ENCODE assay signal across 1 cellular context in the genomic region with DNA sequence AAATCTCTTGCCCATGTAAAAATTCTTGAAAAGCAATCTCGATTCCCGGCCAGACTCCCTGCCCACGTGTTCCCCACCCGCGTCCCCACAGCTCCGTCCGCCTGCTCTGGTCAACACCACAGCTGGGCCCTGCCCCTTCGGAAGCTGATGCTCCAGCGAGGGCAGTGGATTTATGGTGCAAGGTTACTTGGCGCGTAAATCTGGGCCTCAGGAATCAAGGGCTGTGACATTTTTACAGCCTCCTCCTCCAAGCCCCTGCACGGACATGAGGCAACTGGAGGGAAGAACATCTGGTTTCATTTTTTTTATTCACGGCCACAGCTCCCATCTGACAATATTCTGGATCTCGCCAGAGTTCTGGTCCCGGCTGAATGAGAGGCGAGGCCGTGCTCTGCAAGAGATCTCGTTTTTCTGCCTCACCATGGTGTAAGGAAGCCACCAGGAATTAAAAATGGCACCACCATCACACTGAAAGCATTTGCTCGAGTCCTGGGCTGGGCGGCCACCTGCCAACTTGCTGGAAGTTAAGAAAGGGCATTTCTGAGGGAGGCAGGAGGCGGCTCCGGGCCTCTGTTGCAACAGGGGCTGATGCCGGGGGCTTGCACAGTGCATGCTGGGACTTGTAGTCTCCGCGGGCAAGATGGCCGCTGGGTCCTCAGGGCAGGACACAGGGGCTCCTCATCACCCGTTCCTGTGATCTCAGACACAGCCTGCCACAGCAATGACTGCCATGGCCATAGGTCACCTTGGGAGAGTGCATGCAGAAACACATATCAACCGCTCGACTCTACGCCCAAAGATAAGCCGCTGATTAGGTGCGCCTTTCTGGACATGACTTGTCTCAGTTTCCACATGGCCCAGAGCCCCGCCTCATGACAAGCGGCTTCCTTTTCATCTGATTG.
TF ChIP-seq lines count a peak whose summit lies in the region.

No MANE protein-coding gene starts in this region.

TF ChIP-seq in K562, 482 proteins besides CTCF, POLR2A, EP300 and RAD21 (continued from another document and continues in another):
- TF ChIP-seq, protein P1, sequence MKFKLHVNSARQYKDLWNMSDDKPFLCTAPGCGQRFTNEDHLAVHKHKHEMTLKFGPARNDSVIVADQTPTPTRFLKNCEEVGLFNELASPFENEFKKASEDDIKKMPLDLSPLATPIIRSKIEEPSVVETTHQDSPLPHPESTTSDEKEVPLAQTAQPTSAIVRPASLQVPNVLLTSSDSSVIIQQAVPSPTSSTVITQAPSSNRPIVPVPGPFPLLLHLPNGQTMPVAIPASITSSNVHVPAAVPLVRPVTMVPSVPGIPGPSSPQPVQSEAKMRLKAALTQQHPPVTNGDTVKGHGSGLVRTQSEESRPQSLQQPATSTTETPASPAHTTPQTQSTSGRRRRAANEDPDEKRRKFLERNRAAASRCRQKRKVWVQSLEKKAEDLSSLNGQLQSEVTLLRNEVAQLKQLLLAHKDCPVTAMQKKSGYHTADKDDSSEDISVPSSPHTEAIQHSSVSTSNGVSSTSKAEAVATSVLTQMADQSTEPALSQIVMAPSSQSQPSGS (CRISPR knock-in tag; IDR thresholded peaks at IDR 0.05) = no peak
- TF ChIP-seq HMGXB4 (CRISPR knock-in tag; IDR thresholded peaks at IDR 0.05) (no peak), ZBTB9 (CRISPR knock-in tag; IDR thresholded peaks at IDR 0.05) (no peak), MTA1 (IDR thresholded peaks at IDR 0.05; ENCODE audit: borderline replicate concordance) (no peak), CXXC5 (CRISPR knock-in tag; IDR thresholded peaks at IDR 0.05) (peak; percentile 47; the same call in 1 of the 2 replicates), BRCA1 (IDR thresholded peaks at IDR 0.05) (no peak), BRCA1 (CRISPR knock-in tag; IDR thresholded peaks at IDR 0.05) (no peak), MEF2D (tag; conservative IDR thresholded peaks at IDR 0.05; ENCODE audit: low read depth) (no peak), MYC (IDR thresholded peaks at IDR 0.05; ENCODE audit: low read depth, low read length) (peak; percentile 81), MYC (CRISPR knock-in tag; IDR thresholded peaks at IDR 0.05; ENCODE audit: borderline replicate concordance, low read depth) (no peak), KLF10 (CRISPR knock-in tag; IDR thresholded peaks at IDR 0.05) (no peak), DNMT1 (IDR thresholded peaks at IDR 0.05) (no peak), SRSF1 (IDR thresholded peaks at IDR 0.05; ENCODE audit: low read depth, low read length) (no peak), RFX1 (IDR thresholded peaks at IDR 0.05) (no peak), ZNF766 (CRISPR knock-in tag; conservative IDR thresholded peaks at IDR 0.05) (no peak), ZC3H11A (IDR thresholded peaks at IDR 0.05; ENCODE audit: low read depth, low read length) (peak; percentile 54; the same call in 1 of the 2 replicates), RUNX1 (IDR thresholded peaks at IDR 0.05; ENCODE audit: low read depth) (no peak), TAF7 (tag; IDR thresholded peaks at IDR 0.05) (peak; percentile 46; the same call in 1 of the 2 replicates), HNRNPLL (IDR thresholded peaks at IDR 0.05; ENCODE audit: low read depth, low read length, poor library complexity, severe bottlenecking) (no peak), NR4A1 (CRISPR knock-in tag; IDR thresholded peaks at IDR 0.05) (no peak), NR4A1 (tag; IDR thresholded peaks at IDR 0.05) (0 out of 2 replicates have a peak, but pooled peaks have one; percentile 54), CBX1 (IDR thresholded peaks at IDR 0.05; ENCODE audit: low read depth) (no peak), ZNF778 (CRISPR knock-in tag; IDR thresholded peaks at IDR 0.05) (no peak), WHSC1 (IDR thresholded peaks at IDR 0.05; ENCODE audit: low read length) (no peak), ZNF140 (CRISPR knock-in tag; IDR thresholded peaks at IDR 0.05) (no peak), SNIP1 (IDR thresholded peaks at IDR 0.05; ENCODE audit: low read depth) (no peak), HSF4 (CRISPR knock-in tag; IDR thresholded peaks at IDR 0.05; ENCODE audit: borderline replicate concordance) (no peak), MYBL2 (IDR thresholded peaks at IDR 0.05; ENCODE audit: low read depth) (no peak), MYBL2 (CRISPR knock-in tag; IDR thresholded peaks at IDR 0.05; ENCODE audit: borderline replicate concordance) (no peak), DMBX1 (CRISPR knock-in tag; IDR thresholded peaks at IDR 0.05; ENCODE audit: borderline replicate concordance) (no peak), DDX20 (tag; IDR thresholded peaks at IDR 0.05; ENCODE audit: low read depth) (no peak), ZNF589 (CRISPR knock-in tag; IDR thresholded peaks at IDR 0.05; ENCODE audit: low read depth) (0 out of 2 replicates have a peak, but pooled peaks have one; percentile 28), MCM7 (IDR thresholded peaks at IDR 0.05) (no peak), NFE2 (IDR thresholded peaks at IDR 0.05; ENCODE audit: low read depth) (0 out of 2 replicates have a peak, but pooled peaks have one; percentile 1), CEBPG (CRISPR knock-in tag; IDR thresholded peaks at IDR 0.05) (peak; percentile 93), CEBPG (tag; conservative IDR thresholded peaks at IDR 0.05 in 1 of 2, IDR thresholded peaks at IDR 0.05 in 1 of 2) (peak; percentile 78 to 86), CBX5 (IDR thresholded peaks at IDR 0.05; ENCODE audit: borderline replicate concordance, low read depth) (peak; percentile 6; the same call in 1 of the 2 replicates), SFPQ (IDR thresholded peaks at IDR 0.05; ENCODE audit: low read depth, low read length) (no peak), OTX1 (CRISPR knock-in tag; IDR thresholded peaks at IDR 0.05) (no peak), HOXB6 (CRISPR knock-in tag; IDR thresholded peaks at IDR 0.05; ENCODE audit: borderline replicate concordance) (no peak), MAFF (IDR thresholded peaks at IDR 0.05; ENCODE audit: low read length) (no peak), CHD1 (IDR thresholded peaks at IDR 0.05; ENCODE audit: low read length) (no peak), SMARCC2 (IDR thresholded peaks at IDR 0.05; ENCODE audit: low read depth) (no peak)
- TF ChIP-seq, protein P2, sequence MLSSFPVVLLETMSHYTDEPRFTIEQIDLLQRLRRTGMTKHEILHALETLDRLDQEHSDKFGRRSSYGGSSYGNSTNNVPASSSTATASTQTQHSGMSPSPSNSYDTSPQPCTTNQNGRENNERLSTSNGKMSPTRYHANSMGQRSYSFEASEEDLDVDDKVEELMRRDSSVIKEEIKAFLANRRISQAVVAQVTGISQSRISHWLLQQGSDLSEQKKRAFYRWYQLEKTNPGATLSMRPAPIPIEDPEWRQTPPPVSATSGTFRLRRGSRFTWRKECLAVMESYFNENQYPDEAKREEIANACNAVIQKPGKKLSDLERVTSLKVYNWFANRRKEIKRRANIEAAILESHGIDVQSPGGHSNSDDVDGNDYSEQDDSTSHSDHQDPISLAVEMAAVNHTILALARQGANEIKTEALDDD (IDR thresholded peaks at IDR 0.05) = no peak
- TF ChIP-seq, protein P3, sequence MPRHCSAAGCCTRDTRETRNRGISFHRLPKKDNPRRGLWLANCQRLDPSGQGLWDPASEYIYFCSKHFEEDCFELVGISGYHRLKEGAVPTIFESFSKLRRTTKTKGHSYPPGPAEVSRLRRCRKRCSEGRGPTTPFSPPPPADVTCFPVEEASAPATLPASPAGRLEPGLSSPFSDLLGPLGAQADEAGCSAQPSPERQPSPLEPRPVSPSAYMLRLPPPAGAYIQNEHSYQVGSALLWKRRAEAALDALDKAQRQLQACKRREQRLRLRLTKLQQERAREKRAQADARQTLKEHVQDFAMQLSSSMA (CRISPR knock-in tag; IDR thresholded peaks at IDR 0.05) = no peak
- TF ChIP-seq, protein P4, sequence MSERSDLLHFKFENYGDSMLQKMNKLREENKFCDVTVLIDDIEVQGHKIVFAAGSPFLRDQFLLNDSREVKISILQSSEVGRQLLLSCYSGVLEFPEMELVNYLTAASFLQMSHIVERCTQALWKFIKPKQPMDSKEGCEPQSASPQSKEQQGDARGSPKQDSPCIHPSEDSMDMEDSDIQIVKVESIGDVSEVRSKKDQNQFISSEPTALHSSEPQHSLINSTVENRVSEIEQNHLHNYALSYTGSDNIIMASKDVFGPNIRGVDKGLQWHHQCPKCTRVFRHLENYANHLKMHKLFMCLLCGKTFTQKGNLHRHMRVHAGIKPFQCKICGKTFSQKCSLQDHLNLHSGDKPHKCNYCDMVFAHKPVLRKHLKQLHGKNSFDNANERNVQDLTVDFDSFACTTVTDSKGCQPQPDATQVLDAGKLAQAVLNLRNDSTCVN (CRISPR knock-in tag; IDR thresholded peaks at IDR 0.05) = no peak
- TF ChIP-seq, protein P5, sequence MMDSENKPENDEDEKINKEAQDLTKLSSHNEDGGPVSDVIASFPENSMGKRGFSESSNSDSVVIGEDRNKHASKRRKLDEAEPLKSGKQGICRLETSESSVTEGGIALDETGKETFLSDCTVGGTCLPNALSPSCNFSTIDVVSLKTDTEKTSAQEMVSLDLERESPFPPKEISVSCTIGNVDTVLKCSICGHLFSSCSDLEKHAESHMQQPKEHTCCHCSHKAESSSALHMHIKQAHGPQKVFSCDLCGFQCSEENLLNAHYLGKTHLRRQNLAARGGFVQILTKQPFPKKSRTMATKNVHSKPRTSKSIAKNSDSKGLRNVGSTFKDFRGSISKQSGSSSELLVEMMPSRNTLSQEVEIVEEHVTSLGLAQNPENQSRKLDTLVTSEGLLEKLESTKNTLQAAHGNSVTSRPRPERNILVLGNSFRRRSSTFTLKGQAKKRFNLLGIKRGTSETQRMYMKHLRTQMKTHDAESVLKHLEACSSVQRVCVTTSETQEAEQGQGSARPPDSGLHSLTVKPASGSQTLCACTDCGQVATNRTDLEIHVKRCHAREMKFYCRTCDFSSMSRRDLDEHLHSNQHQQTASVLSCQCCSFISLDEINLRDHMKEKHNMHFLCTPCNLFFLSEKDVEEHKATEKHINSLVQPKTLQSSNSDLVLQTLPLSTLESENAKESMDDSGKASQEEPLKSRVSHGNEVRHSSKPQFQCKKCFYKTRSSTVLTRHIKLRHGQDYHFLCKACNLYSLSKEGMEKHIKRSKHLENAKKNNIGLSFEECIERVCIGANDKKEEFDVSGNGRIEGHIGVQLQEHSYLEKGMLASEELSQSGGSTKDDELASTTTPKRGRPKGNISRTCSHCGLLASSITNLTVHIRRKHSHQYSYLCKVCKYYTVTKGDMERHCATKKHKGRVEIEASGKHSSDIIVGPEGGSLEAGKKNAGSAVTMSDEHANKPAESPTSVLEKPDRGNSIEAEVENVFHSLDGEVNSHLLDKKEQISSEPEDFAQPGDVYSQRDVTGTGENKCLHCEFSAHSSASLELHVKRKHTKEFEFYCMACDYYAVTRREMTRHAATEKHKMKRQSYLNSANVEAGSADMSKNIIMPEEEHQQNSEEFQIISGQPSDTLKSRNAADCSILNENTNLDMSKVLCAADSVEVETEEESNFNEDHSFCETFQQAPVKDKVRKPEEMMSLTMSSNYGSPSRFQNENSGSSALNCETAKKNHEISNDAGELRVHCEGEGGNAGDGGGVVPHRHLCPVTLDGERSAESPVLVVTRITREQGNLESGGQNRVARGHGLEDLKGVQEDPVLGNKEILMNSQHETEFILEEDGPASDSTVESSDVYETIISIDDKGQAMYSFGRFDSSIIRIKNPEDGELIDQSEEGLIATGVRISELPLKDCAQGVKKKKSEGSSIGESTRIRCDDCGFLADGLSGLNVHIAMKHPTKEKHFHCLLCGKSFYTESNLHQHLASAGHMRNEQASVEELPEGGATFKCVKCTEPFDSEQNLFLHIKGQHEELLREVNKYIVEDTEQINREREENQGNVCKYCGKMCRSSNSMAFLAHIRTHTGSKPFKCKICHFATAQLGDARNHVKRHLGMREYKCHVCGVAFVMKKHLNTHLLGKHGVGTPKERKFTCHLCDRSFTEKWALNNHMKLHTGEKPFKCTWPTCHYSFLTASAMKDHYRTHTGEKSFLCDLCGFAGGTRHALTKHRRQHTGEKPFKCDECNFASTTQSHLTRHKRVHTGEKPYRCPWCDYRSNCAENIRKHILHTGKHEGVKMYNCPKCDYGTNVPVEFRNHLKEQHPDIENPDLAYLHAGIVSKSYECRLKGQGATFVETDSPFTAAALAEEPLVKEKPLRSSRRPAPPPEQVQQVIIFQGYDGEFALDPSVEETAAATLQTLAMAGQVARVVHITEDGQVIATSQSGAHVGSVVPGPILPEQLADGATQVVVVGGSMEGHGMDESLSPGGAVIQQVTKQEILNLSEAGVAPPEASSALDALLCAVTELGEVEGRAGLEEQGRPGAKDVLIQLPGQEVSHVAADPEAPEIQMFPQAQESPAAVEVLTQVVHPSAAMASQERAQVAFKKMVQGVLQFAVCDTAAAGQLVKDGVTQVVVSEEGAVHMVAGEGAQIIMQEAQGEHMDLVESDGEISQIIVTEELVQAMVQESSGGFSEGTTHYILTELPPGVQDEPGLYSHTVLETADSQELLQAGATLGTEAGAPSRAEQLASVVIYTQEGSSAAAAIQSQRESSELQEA (IDR thresholded peaks at IDR 0.05; ENCODE audit: low read depth) = no peak
